Comparison of ENCODE assay signal across 8 cellular contexts in the genomic region with DNA sequence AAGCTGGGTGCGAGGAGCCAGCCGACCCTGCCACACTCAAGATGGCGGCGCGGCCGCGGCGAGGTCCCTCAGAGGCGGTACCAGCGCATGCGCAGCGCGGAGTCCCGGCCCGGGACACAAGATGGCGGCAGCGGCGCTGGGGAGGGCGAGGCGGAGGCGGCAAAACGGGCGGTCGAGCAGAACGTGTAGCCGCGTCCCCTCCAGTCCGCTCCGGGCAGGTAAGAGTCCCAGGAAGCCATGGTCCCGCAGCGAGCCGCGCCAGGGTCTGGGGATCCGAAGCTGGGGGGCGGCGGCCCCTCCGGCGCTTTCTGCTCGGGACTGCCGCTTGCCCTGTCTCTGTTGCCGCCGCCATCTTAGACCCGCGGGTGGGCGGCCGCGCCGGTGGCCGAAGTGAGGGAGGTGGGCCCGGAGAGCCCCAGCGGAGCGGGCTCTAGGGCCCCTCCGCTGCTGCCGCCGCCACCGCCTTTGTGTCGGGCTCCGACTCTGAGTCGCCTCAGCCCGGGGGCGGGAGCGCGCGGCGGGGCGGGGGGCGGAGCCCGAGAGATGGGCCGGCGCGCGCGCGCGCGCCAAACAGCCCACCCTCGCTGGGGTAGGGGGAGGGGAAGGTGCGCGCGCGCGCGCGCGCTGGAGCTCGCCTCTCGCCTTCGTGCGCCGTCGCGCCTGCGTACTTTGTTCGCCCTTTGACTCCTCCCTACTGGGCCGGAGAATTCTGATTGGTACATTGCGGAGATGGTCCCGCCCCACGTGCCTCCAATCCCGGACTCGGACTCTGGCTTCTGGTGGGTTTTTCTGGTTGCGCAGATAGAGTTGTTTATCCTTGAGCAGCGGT. TPM values are rescaled to one million over a fixed set of nuclear protein-coding genes. Genes with fewer than 3 reads are reported as not detected.
DNase-seq lines count a peak whose midpoint lies in the region; ATAC-seq and TF ChIP-seq lines count a peak whose summit lies in the region.

A gene (plus strand): TSS at position 97 of the 829 bp plus-strand sequence. CDS start 4,317 bp downstream, outside the sequence.

- no peak within 1 kb of the TSS for H2AFZ ChIP-seq in SK-N-SH (ENCODE audit: low read depth)

- H3K27me3 ChIP-seq in SK-N-SH (ENCODE audit: insufficient read depth) (no peaks in the 10 kb centered on the region), gastroesophageal sphincter (no peaks in the 10 kb centered on the region)

- H3K4me3 ChIP-seq in GM08714 (ENCODE audit: low read length): peak within 1 kb of the TSS; percentile 96
- peak within 1 kb of the TSS; percentile 85 to 89 for H3K4me3 ChIP-seq in SK-N-SH (ENCODE audit: low read depth in 2 of 2, low read length in 1 of 2)
- H3K4me3 ChIP-seq in gastroesophageal sphincter: peak within 1 kb of the TSS; percentile 72 to 87

- CTCF ChIA-PET in SK-N-SH (lab: Yijun Ruan, JAX): interaction anchor here (0.6 to 3.4 kb wide), 12 partner anchors 9 to 143 kb away, joined by 3 to 20 read pairs (median 4); a partner anchor contains a TSS

- peaks cover 20% of the 10 kb centered on the region; the same call in 1 of the 2 replicates for H4K20me1 ChIP-seq in SK-N-SH (ENCODE audit: insufficient read depth)

- no peaks in the 10 kb centered on the region for H3K9me2 ChIP-seq in SK-N-SH

- peak within 1 kb of the TSS; percentile 100 for H3K9ac ChIP-seq in SK-N-SH

- no peak for TF ChIP-seq RAD21 in SK-N-SH (IDR thresholded peaks at IDR 0.05; ENCODE audit: low read length)

- POLR2A ChIA-PET in SK-N-SH (lab: Yijun Ruan, JAX): interaction anchor here (1.0 to 4.4 kb wide), 14 partner anchors 10 to 429 kb away, joined by 3 to 46 read pairs (median 7); a partner anchor contains a TSS

- TF ChIP-seq POLR2A in gastroesophageal sphincter (IDR thresholded peaks at IDR 0.05): peak; percentile 96 to 98

- peaks cover 10 to 26% of the 10 kb centered on the region in 2 experiments; a peak in 3 of 4 replicates for H3K4me1 ChIP-seq in SK-N-SH (ENCODE audit: control insufficient read depth in 1 of 2, insufficient read depth in 2 of 2, low read depth in 1 of 2, low read length in 1 of 2)
- peaks cover 0 to 44% (median 7%) of the 10 kb centered on the region in 3 donors for H3K4me1 ChIP-seq in gastroesophageal sphincter

- H3F3A ChIP-seq in SK-N-SH (replicated peaks; ENCODE audit: insufficient read depth): peaks cover 11% of the 10 kb centered on the region

- H3K36me3 ChIP-seq in SK-N-SH (replicated peaks in 1 of 2; ENCODE audit: control insufficient read depth in 1 of 2, insufficient read depth in 2 of 2, low read length in 1 of 2) (peaks cover 25 to 33% of the 10 kb centered on the region in 2 experiments), gastroesophageal sphincter (peaks cover 0 to 28% of the 10 kb centered on the region in 2 donors)

- 0% methylated on average over 21 of the region's 102 CpGs for WGBS in SK-N-SH (ENCODE audit: low lambda C conversion rate)
- WGBS in gastroesophageal sphincter (ENCODE audit: low coverage in 1 of 2), 2 donors: 0% methylated on average over 5 of the region's 102 CpGs; no CpG with 5 or more reads in 1 of the 2 donors

- TF ChIP-seq EP300 in SK-N-SH (IDR thresholded peaks at IDR 0.05; ENCODE audit: borderline replicate concordance in 1 of 2, low read depth in 1 of 2, low read length in 1 of 2): no peak
- TF ChIP-seq EP300 in gastroesophageal sphincter (IDR thresholded peaks at IDR 0.05): no peak

- H3K27ac ChIP-seq in SK-N-SH (ENCODE audit: low read depth in 2 of 2, low read length in 1 of 2): peak within 1 kb of the TSS; percentile 98
- peak within 1 kb of the TSS; percentile 97 to 100 (median 98) for H3K27ac ChIP-seq in gastroesophageal sphincter

- no peak for TF ChIP-seq CTCF in SK-N-SH (IDR thresholded peaks at IDR 0.05)
- TF ChIP-seq CTCF in gastroesophageal sphincter (IDR thresholded peaks at IDR 0.05): peak in 2 of 4 experiments; percentile 12 to 19

- ATAC-seq in HG02610 (IDR thresholded peaks at IDR 0.05; ENCODE audit: unreplicated experiment): peak; percentile 67
- ATAC-seq in gastroesophageal sphincter: peak; percentile 94

- DNase-seq in NCI-H1092 (lab: John Stamatoyannopoulos, UW): peak; percentile 96
- peak; percentile 98 for DNase-seq in SK-N-SH
- DNase-seq in activated naive CD4-positive, alpha-beta T cell treated with anti-CD3 and anti-CD28 coated beads, Interleukin-2, amount 50 U/mL, for 16 hours: peak; percentile 96
- peak; percentile 68 to 98 (median 95) for DNase-seq in nucleus accumbens (lab: John Stamatoyannopoulos, UW)
- peak; percentile 99 for DNase-seq in superior temporal gyrus (ENCODE audit: extremely low spot score)

- peaks cover 71% of the 10 kb centered on the region for H3K79me2 ChIP-seq in SK-N-SH (ENCODE audit: insufficient read depth)

- no peaks in the 10 kb centered on the region for H3K9me3 ChIP-seq in SK-N-SH
- no peaks in the 10 kb centered on the region for H3K9me3 ChIP-seq in gastroesophageal sphincter

- H3K4me2 ChIP-seq in SK-N-SH: peak within 1 kb of the TSS; percentile 89

TF ChIP-seq in SK-N-SH, 30 proteins besides CTCF, POLR2A, EP300 and RAD21 (continues in another document):
- TF ChIP-seq FOXM1 (IDR thresholded peaks at IDR 0.05; ENCODE audit: low read depth) (no peak), ELF1 (IDR thresholded peaks at IDR 0.05) (no peak), JUND (IDR thresholded peaks at IDR 0.05) (no peak), FOXJ3 (CRISPR knock-in tag; IDR thresholded peaks at IDR 0.05) (no peak; the same call in 1 of the 2 replicates), TEAD4 (IDR thresholded peaks at IDR 0.05; ENCODE audit: borderline replicate concordance, insufficient read depth) (peak; percentile 35; the same call in 1 of the 2 replicates), POLR2AphosphoS5 (IDR thresholded peaks at IDR 0.05; ENCODE audit: low read depth, low read length) (peak; percentile 86), SIN3A (IDR thresholded peaks at IDR 0.05; ENCODE audit: borderline replicate concordance, low read depth, low read length) (no peak; the same call in 1 of the 2 replicates), TAF1 (IDR thresholded peaks at IDR 0.05; ENCODE audit: borderline replicate concordance, low read depth, low read length) (peak; percentile 98), GATA2 (CRISPR knock-in tag; IDR thresholded peaks at IDR 0.05) (no peak), FOSL2 (IDR thresholded peaks at IDR 0.05; ENCODE audit: borderline replicate concordance, low read depth) (no peak), TCF12 (IDR thresholded peaks at IDR 0.05) (no peak), RXRA (IDR thresholded peaks at IDR 0.05; ENCODE audit: borderline replicate concordance, low read depth) (no peak), RFX5 (IDR thresholded peaks at IDR 0.05; ENCODE audit: low read length) (peak; percentile 31; the same call in 1 of the 2 replicates), MEF2A (IDR thresholded peaks at IDR 0.05; ENCODE audit: borderline replicate concordance, low read depth) (no peak), MXI1 (IDR thresholded peaks at IDR 0.05; ENCODE audit: low read depth, low read length) (no peak), YY1 (IDR thresholded peaks at IDR 0.05; ENCODE audit: low read depth) (peak; percentile 100), NRF1 (IDR thresholded peaks at IDR 0.05; ENCODE audit: low read depth, low read length) (peak; percentile 94), GABPA (IDR thresholded peaks at IDR 0.05; ENCODE audit: low read depth) (peak; percentile 41; the same call in 1 of the 2 replicates), CHD2 (IDR thresholded peaks at IDR 0.05; ENCODE audit: low read length, partially characterized antibody) (peak; percentile 86)
- TF ChIP-seq, protein P1, sequence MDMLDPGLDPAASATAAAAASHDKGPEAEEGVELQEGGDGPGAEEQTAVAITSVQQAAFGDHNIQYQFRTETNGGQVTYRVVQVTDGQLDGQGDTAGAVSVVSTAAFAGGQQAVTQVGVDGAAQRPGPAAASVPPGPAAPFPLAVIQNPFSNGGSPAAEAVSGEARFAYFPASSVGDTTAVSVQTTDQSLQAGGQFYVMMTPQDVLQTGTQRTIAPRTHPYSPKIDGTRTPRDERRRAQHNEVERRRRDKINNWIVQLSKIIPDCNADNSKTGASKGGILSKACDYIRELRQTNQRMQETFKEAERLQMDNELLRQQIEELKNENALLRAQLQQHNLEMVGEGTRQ (IDR thresholded peaks at IDR 0.05; ENCODE audit: borderline replicate concordance, low read depth, low read length): peak; percentile 75
- TF ChIP-seq, protein P2, sequence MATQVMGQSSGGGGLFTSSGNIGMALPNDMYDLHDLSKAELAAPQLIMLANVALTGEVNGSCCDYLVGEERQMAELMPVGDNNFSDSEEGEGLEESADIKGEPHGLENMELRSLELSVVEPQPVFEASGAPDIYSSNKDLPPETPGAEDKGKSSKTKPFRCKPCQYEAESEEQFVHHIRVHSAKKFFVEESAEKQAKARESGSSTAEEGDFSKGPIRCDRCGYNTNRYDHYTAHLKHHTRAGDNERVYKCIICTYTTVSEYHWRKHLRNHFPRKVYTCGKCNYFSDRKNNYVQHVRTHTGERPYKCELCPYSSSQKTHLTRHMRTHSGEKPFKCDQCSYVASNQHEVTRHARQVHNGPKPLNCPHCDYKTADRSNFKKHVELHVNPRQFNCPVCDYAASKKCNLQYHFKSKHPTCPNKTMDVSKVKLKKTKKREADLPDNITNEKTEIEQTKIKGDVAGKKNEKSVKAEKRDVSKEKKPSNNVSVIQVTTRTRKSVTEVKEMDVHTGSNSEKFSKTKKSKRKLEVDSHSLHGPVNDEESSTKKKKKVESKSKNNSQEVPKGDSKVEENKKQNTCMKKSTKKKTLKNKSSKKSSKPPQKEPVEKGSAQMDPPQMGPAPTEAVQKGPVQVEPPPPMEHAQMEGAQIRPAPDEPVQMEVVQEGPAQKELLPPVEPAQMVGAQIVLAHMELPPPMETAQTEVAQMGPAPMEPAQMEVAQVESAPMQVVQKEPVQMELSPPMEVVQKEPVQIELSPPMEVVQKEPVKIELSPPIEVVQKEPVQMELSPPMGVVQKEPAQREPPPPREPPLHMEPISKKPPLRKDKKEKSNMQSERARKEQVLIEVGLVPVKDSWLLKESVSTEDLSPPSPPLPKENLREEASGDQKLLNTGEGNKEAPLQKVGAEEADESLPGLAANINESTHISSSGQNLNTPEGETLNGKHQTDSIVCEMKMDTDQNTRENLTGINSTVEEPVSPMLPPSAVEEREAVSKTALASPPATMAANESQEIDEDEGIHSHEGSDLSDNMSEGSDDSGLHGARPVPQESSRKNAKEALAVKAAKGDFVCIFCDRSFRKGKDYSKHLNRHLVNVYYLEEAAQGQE (IDR thresholded peaks at IDR 0.05; ENCODE audit: low read depth, low read length): peak; percentile 76
- TF ChIP-seq, protein P3, sequence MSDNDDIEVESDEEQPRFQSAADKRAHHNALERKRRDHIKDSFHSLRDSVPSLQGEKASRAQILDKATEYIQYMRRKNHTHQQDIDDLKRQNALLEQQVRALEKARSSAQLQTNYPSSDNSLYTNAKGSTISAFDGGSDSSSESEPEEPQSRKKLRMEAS (IDR thresholded peaks at IDR 0.05; ENCODE audit: low read depth): peak; percentile 71

RNA-seq across cellular contexts. Expression of the gene that starts here (rescaled TPM):
- 18.2 and 23.1 TPM in 2 replicates for polyA plus RNA-seq in SK-N-SH (2012; rRNA removed)
- 12.0 and 16.5 TPM in 2 replicates for polyA plus RNA-seq in SK-N-SH (2012; cell fraction: cytosol; rRNA removed)
- 30.5 and 34.6 TPM in 2 replicates for polyA plus RNA-seq in SK-N-SH (2012; cell fraction: nucleus; rRNA removed)
- 10 to 100 TPM; 21.5 to 45.3 (median 39.2) TPM for total RNA-seq in gastroesophageal sphincter

Comparison
In these comparisons a context has a peak if more than half of its experiments do, and no peak if none do; other contexts are left out.
1. Peak in every context shown above with its lines: DNase-seq, ATAC-seq, H3K4me3 ChIP-seq and H3K27ac ChIP-seq.